7 cellular contexts compared by ENCODE assay signal in genomic region chr9:94397766-94398379, GRCh38.
A peak's percentile ranks its signal among the peaks of the same experiment; 100 is the strongest.
DNase-seq lines count a peak whose midpoint lies in the region; ATAC-seq, FAIRE-seq and TF ChIP-seq lines count a peak whose summit lies in the region.
"Not testable (repeated sequence)": the region's sequence is repeated elsewhere in the genome, so short reads cannot be mapped to it uniquely, and the experiment has no call there.

No MANE protein-coding gene starts in this region.

- ATAC-seq in activated T-cell treated with anti-CD3 and anti-CD28 coated beads, Interleukin-2, amount 50 U/mL, for 72 hours (replicated peaks in 1 of 2) = peak; percentile 76 to 80
- peak; percentile 69 to 90 for ATAC-seq in activated naive CD4-positive, alpha-beta T cell treated with anti-CD3 and anti-CD28 coated beads, Interleukin-2, amount 50 U/mL, for 72 hours
- ATAC-seq in stimulated activated naive CD8-positive, alpha-beta T cell treated with anti-CD3 and anti-CD28 coated beads, Interleukin-15, Interleukin-2, amounts not matched to agents 100 U/mL and 50 U/mL, for 24 hours = peak; percentile 88

- H3K9me3 Mint-ChIP-seq in activated T-cell treated with anti-CD3 and anti-CD28 coated beads, Interleukin-2, amount 50 U/mL, for 72 hours; activated naive CD4-positive, alpha-beta T cell treated with anti-CD3 and anti-CD28 coated beads, Interleukin-2, amount 50 U/mL, for 72 hours: not testable (repeated sequence)

- H3K4me3 Mint-ChIP-seq in activated T-cell treated with anti-CD3 and anti-CD28 coated beads, Interleukin-2, amount 50 U/mL, for 72 hours = peak overlapping the region; percentile 45 to 50

- not testable (repeated sequence) for H3K4me3 ChIP-seq in LNCaP clone FGC (ENCODE audit: low read depth, low read length)

- H3K4me1 Mint-ChIP-seq in activated T-cell treated with anti-CD3 and anti-CD28 coated beads, Interleukin-2, amount 50 U/mL, for 72 hours (ENCODE audit: low read depth) = peaks cover 18% of the 10 kb centered on the region

- TF ChIP-seq CTCF in LNCaP clone FGC (IDR thresholded peaks at IDR 0.05; ENCODE audit: control insufficient read depth, extremely low read depth, insufficient read depth) = not testable (repeated sequence)

- FAIRE-seq in GM18507 (lab: Jason Lieb, UNC) = peak; percentile 9

- DNase-seq in GM18507 (ENCODE audit: extremely low spot score, insufficient read length, low read depth); activated naive CD4-positive, alpha-beta T cell treated with anti-CD3 and anti-CD28 coated beads, Interleukin-2, amount 50 U/mL, for 72 hours (ENCODE audit: low spot score in 2 of 2); stimulated activated naive CD8-positive, alpha-beta T cell treated with anti-CD3 and anti-CD28 coated beads, Interleukin-15, Interleukin-2, amounts not matched to agents 100 U/mL and 50 U/mL, for 24 hours: not testable (repeated sequence)
- peak; percentile 37 for DNase-seq in LNCaP clone FGC (ENCODE audit: low read depth)
- peak; percentile 12 for DNase-seq in activated CD4-positive, alpha-beta T cell treated with anti-CD3 and anti-CD28 coated beads for 48 hours
- DNase-seq in activated T-cell treated with anti-CD3 and anti-CD28 coated beads, Interleukin-2, amount 50 U/mL, for 72 hours = peak in 1 of 2 donors; percentile 9
- DNase-seq in putamen (ENCODE audit: low spot score) = peak; percentile 4

- peak overlapping the region; percentile 18 for H3K27ac Mint-ChIP-seq in activated T-cell treated with anti-CD3 and anti-CD28 coated beads, Interleukin-2, amount 50 U/mL, for 72 hours
- peak overlapping the region; percentile 46 to 62 for H3K27ac Mint-ChIP-seq in activated naive CD4-positive, alpha-beta T cell treated with anti-CD3 and anti-CD28 coated beads, Interleukin-2, amount 50 U/mL, for 72 hours

- H3K27me3 Mint-ChIP-seq in activated T-cell treated with anti-CD3 and anti-CD28 coated beads, Interleukin-2, amount 50 U/mL, for 72 hours (ENCODE audit: low read depth) = not testable (repeated sequence)

- H3K36me3 Mint-ChIP-seq in activated T-cell treated with anti-CD3 and anti-CD28 coated beads, Interleukin-2, amount 50 U/mL, for 72 hours (ENCODE audit: insufficient read depth in 2 of 2); activated naive CD4-positive, alpha-beta T cell treated with anti-CD3 and anti-CD28 coated beads, Interleukin-2, amount 50 U/mL, for 72 hours: not testable (repeated sequence)
